ENCODE assay signal across 25 cellular contexts in the genomic region with DNA sequence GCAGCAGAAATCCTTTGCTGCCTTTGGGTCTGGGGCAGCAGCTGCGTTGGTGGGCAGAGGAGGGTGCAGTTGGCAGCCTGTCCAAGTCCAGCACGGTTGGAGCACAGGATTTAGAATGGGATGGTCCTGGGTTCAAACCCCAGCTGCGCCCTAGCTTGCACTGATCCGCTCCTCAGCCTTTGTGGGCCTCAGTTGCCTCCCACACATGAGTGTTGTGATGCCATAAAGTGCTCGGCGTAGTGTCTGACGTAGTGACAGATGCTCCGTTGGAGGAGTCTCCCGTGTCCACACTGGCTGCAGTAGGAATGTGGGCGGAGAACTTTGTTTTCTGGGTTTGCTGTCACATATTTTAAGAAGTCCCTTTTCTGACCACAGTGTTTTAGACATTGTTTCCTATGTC. TPM values are rescaled to one million over a fixed set of nuclear protein-coding genes. Genes with fewer than 3 reads are reported as not detected.
"Had no signal": no experiment of that assay in that cellular context is flagged by ENCODE, and none has a peak within 500 bp of the region (broad histone marks: within the 10 kb centered on the region; RNA-seq: fewer than 3 reads in every experiment).

No MANE protein-coding gene starts in this region.

- H3K27me3 ChIP-seq: cardiac muscle cell, MG63 had no signal

- H3K27ac ChIP-seq: cardiac muscle cell, SK-N-MC, VCaP had no signal

- H3K9me3 Mint-ChIP-seq: activated CD8-positive, alpha-beta T cell treated with anti-CD3 and anti-CD28 coated beads for 36 hours; activated naive CD4-positive, alpha-beta T cell treated with anti-CD3 and anti-CD28 coated beads, Interleukin-2, amount 50 U/mL, for 24 hours; brain had no signal

- H3K27ac Mint-ChIP-seq: activated CD8-positive, alpha-beta T cell treated with anti-CD3 and anti-CD28 coated beads for 36 hours; activated naive CD4-positive, alpha-beta T cell treated with anti-CD3 and anti-CD28 coated beads, Interleukin-2, amount 50 U/mL, for 24 hours had no signal

- DNase-seq: activated CD4-positive, alpha-beta T cell treated with anti-CD3 and anti-CD28 coated beads for 4 hours; activated CD8-positive, alpha-beta memory T cell treated with anti-CD3 and anti-CD28 coated beads, Interleukin-2, amount 50 U/mL, for 4 hours; activated CD8-positive, alpha-beta T cell treated with anti-CD3 and anti-CD28 coated beads for 36 hours; activated effector memory CD4-positive, alpha-beta T cell treated with Interleukin-2 at 50 U/mL for 16 hours; activated naive CD4-positive, alpha-beta T cell; MG63; NCI-H1105; NCI-H1436; NCI-H1694 treated with DMSO at 0.1 percent for 48 hours; NCI-H2029 treated with DMSO at 0.1 percent for 48 hours; NCI-H510A treated with DMSO at 0.1 percent for 48 hours; NCI-H69; NK-92 treated with Interleukin-12 subunit alpha and Interleukin-12 subunit beta, amount 100 ng/mL, for 24 hours; OCI-M1; RPMI8226; T-helper 1 cell had no signal

- H3K4me3 ChIP-seq: cardiac muscle cell, MG63, SK-N-MC had no signal

- ATAC-seq: activated CD8-positive, alpha-beta T cell treated with anti-CD3 and anti-CD28 coated beads for 36 hours; Panc1; Right ventricle myocardium inferior had no signal

- H3K4me3 Mint-ChIP-seq: activated CD8-positive, alpha-beta T cell treated with anti-CD3 and anti-CD28 coated beads for 36 hours; activated naive CD4-positive, alpha-beta T cell treated with anti-CD3 and anti-CD28 coated beads, Interleukin-2, amount 50 U/mL, for 24 hours; brain had no signal

- H3K27me3 Mint-ChIP-seq: activated CD8-positive, alpha-beta T cell treated with anti-CD3 and anti-CD28 coated beads for 36 hours; activated naive CD4-positive, alpha-beta T cell treated with anti-CD3 and anti-CD28 coated beads, Interleukin-2, amount 50 U/mL, for 24 hours had no signal

- H3K36me3 ChIP-seq: cardiac muscle cell, MG63 had no signal

- H3K9me3 ChIP-seq: MG63 had no signal

RNA-seq across cellular contexts. Expression of gene SLC46A2, which starts 36.0 kb away (rescaled TPM):
- total RNA-seq: activated CD8-positive, alpha-beta T cell treated with anti-CD3 and anti-CD28 coated beads for 36 hours; astrocyte; cardiac muscle cell; Right ventricle myocardium inferior; T-helper 2 cell treated with Interferon-gamma antibody and Interleukin-4, amounts not matched to agents 100 ng/mL and 5 ng/mL, for 36 hours had no signal
- polyA plus RNA-seq: cardiac muscle cell had no signal
